In genomic region chr21:45880097-45881068, GRCh38 we compare ENCODE assay signal across 8 cellular contexts.
DNase-seq lines count a peak whose midpoint lies in the region; ATAC-seq and TF ChIP-seq lines count a peak whose summit lies in the region.

No MANE protein-coding gene starts in this region.

- peak; percentile 86 for ATAC-seq in CD8-positive, alpha-beta T cell
- ATAC-seq in thoracic aorta (ENCODE audit: insufficient number of reproducible peaks, low FRiP score, low read depth): no peak
- ATAC-seq in HG03139 (IDR thresholded peaks at IDR 0.05; ENCODE audit: unreplicated experiment): no peak

- H3K27ac Mint-ChIP-seq in CD8-positive, alpha-beta T cell: peak overlapping the region; percentile 76

- H3K4me3 ChIP-seq in CD8-positive, alpha-beta T cell (ENCODE audit: low read depth, low read length): no peak overlapping the region
- H3K4me3 ChIP-seq in foreskin fibroblast (ENCODE audit: low read depth in 1 of 2, low read length in 2 of 2) (no peak overlapping the region), osteoblast (ENCODE audit: insufficient read depth, low read length) (no peak overlapping the region), thoracic aorta (no peak overlapping the region)

- no peaks in the 10 kb centered on the region for H3K27me3 ChIP-seq in CD8-positive, alpha-beta T cell (ENCODE audit: insufficient read depth, low read length)
- H3K27me3 ChIP-seq in osteoblast (ENCODE audit: insufficient read depth, low read length): peaks cover 6% of the 10 kb centered on the region
- no peaks in the 10 kb centered on the region for H3K27me3 ChIP-seq in thoracic aorta (replicated peaks; ENCODE audit: insufficient read depth)

- CTCF ChIA-PET in CD8-positive, alpha-beta T cell (lab: Charles Lee): interaction anchor here (0.6 to 2.8 kb wide), 9 partner anchors 9 to 1469 kb away, joined by 3 to 11 read pairs (median 4); no protein-coding TSS in a partner anchor

- peak overlapping the region; percentile 34 for H3K4me2 ChIP-seq in osteoblast (ENCODE audit: insufficient read depth, low read length)

- H3K4me1 ChIP-seq in CD8-positive, alpha-beta T cell (ENCODE audit: insufficient read depth, low read length): peaks cover 29% of the 10 kb centered on the region
- H3K4me1 ChIP-seq in osteoblast (ENCODE audit: insufficient read depth, low read length) (peaks cover 12% of the 10 kb centered on the region), thoracic aorta (ENCODE audit: control insufficient read depth in 1 of 2, low read depth in 2 of 2) (peaks cover 0 to 5% of the 10 kb centered on the region in 2 donors)

- intact Hi-C loops in CD8-positive, alpha-beta T cell (cut with DNase I, micrococcal nuclease): loop anchor here (1.0 to 5.0 kb wide), 2 partner anchors 43 to 53 kb away; no protein-coding TSS in a partner anchor

- H3K79me2 ChIP-seq in osteoblast (ENCODE audit: insufficient read depth, low read length): no peaks in the 10 kb centered on the region

- TF ChIP-seq CTCF in CD8-positive, alpha-beta T cell (IDR thresholded peaks at IDR 0.05): peak; percentile 73
- TF ChIP-seq CTCF in foreskin fibroblast (IDR thresholded peaks at IDR 0.05; ENCODE audit: low read depth, low read length): peak; percentile 74
- peak; percentile 79 for TF ChIP-seq CTCF in osteoblast (IDR thresholded peaks at IDR 0.05; ENCODE audit: extremely low read depth, low read depth, low read length)
- peak; percentile 60 for TF ChIP-seq CTCF in thoracic aorta (IDR thresholded peaks at IDR 0.05)

- DNase-seq in CD8-positive, alpha-beta T cell: peak; percentile 38 to 79 (median 68)
- DNase-seq in HUDEP-2 (lab: John Stamatoyannopoulos, UW; ENCODE audit: unreplicated experiment in 76 of 76): peak in 71 of 76 experiments; percentile 13 to 82 (median 55)
- DNase-seq in RKO (ENCODE audit: low spot score): peak; percentile 72
- peak; percentile 38 to 46 for DNase-seq in activated T-helper 1 cell treated with anti-CD3 and anti-CD28 coated beads, Interleukin-2, amount 50 U/mL, for 16 hours (ENCODE audit: low read depth in 1 of 2, low spot score in 1 of 2)
- DNase-seq in foreskin fibroblast: peak; percentile 70 to 88
- DNase-seq in osteoblast (ENCODE audit: insufficient read length, low spot score, missing footprints): peak; percentile 97
- peak; percentile 64 for DNase-seq in thoracic aorta (ENCODE audit: low spot score)

- H4K20me1 ChIP-seq in osteoblast (ENCODE audit: insufficient read depth, low read length): no peaks in the 10 kb centered on the region

- H3K36me3 Mint-ChIP-seq in CD8-positive, alpha-beta T cell: no peaks in the 10 kb centered on the region

- POLR2A ChIA-PET in CD8-positive, alpha-beta T cell (lab: Charles Lee): no interaction called here

- H2AFZ ChIP-seq in osteoblast (ENCODE audit: low read length): peak overlapping the region; percentile 49

- H3K4me3 Mint-ChIP-seq in CD8-positive, alpha-beta T cell: peak overlapping the region; percentile 13

- no peaks in the 10 kb centered on the region for H3K9me3 ChIP-seq in CD8-positive, alpha-beta T cell (ENCODE audit: low read length)
- H3K9me3 ChIP-seq in osteoblast (ENCODE audit: low read depth, low read length) (no peaks in the 10 kb centered on the region), thoracic aorta (no peaks in the 10 kb centered on the region)

- H3K27ac ChIP-seq in CD8-positive, alpha-beta T cell (ENCODE audit: low read depth, low read length): no peak overlapping the region
- H3K27ac ChIP-seq in osteoblast (ENCODE audit: low read depth, low read length) (no peak overlapping the region), thoracic aorta (no peak overlapping the region)

- H3K9me3 Mint-ChIP-seq in CD8-positive, alpha-beta T cell: no peaks in the 10 kb centered on the region

- no peaks in the 10 kb centered on the region for H3K36me3 ChIP-seq in CD8-positive, alpha-beta T cell (ENCODE audit: insufficient read depth, low read length)
- H3K36me3 ChIP-seq in osteoblast (ENCODE audit: insufficient read depth, low read length) (no peaks in the 10 kb centered on the region), thoracic aorta (no peaks in the 10 kb centered on the region)

- peaks cover 48% of the 10 kb centered on the region for H3K4me1 Mint-ChIP-seq in CD8-positive, alpha-beta T cell (ENCODE audit: low read depth)

- peaks cover 4% of the 10 kb centered on the region for H3K27me3 Mint-ChIP-seq in CD8-positive, alpha-beta T cell (ENCODE audit: low read depth)

Comparison
In these comparisons a context has a peak if more than half of its experiments do, and no peak if none do; other contexts are left out.
1. DNase-seq: peak in every context shown above with its lines; median percentile 97 in osteoblast; 79 in foreskin fibroblast; 72 in RKO; 68 in CD8-positive, alpha-beta T cell; 64 in thoracic aorta; 55 in HUDEP-2; 42 in activated T-helper 1 cell treated with anti-CD3 and anti-CD28 coated beads, Interleukin-2, amount 50 U/mL, for 16 hours.